ENCODE assay signal across 8 cellular contexts in the genomic region with DNA sequence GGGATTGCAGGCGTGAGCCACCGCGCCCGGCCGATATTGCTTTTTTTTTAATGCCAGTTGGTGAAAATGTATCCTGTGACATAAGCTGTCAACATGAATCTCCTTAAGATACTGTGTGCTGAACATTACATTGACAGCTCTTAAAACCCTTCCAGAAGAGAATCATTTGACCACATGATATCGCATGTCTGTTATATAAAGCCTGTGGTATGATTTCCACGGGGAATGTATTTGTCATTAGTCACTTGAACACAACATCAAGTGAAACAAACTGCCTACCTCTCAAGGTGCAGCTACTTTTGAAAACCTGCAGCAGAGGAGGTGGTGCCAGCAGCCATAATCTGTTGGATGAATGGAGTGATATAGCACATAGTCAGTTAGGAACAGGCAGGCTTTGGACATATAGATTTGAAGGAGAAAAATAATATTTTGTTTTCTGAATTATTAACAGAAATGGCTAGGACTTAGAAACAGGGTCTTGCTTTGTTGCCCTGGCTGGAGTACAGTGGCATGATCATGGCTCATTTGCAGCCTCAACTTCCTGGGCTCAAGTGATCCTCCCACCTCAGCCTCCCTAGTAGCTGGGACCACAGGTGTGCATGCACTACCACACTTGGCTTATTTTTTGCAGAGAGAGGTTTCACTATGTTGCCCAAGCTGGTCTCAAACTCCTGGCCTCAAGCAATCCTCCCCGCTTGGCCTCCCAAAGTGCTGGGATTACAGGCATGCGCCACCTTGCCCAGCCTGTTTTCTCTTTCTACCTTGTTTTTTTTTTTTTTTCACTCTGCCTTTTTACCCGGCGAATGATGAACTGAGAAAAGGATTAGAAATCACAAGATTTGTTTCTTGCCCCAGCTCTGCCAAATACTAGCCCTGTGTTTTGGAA.
A peak's percentile ranks its signal among the peaks of the same experiment; 100 is the strongest.
DNase-seq lines count a peak whose midpoint lies in the region; ATAC-seq and TF ChIP-seq lines count a peak whose summit lies in the region.

No MANE protein-coding gene starts in this region.

- H3K27me3 ChIP-seq in PC-3 (ENCODE audit: low read length) (no peaks in the 10 kb centered on the region), esophagus muscularis mucosa (no peaks in the 10 kb centered on the region), skeletal muscle satellite cell (ENCODE audit: control insufficient read depth, insufficient read depth, low read length) (no peaks in the 10 kb centered on the region)

- CTCF ChIA-PET in PC-3 (lab: Charles Lee), result no interaction called here

- H3K9me3 Mint-ChIP-seq in activated CD4-positive, alpha-beta T cell treated with anti-CD3 and anti-CD28 coated beads, Interleukin-2, amount 10 ng/mL, durations not matched to agents 24 days and 14 days, result no peaks in the 10 kb centered on the region

- peak overlapping the region; percentile 91 for H3K27ac ChIP-seq in PC-3 (ENCODE audit: low read length)
- peak overlapping the region; percentile 75 to 82 (median 78) for H3K27ac ChIP-seq in esophagus muscularis mucosa (replicated peaks in 1 of 4)

- H3K4me3 ChIP-seq in PC-3 (ENCODE audit: low read length) (peak overlapping the region; percentile 60), esophagus muscularis mucosa (peak overlapping the region; percentile 36 to 56 (median 49)), skeletal muscle satellite cell (ENCODE audit: low read length) (peak overlapping the region; percentile 50)

- peaks cover 15% of the 10 kb centered on the region for H3K36me3 Mint-ChIP-seq in activated CD4-positive, alpha-beta T cell treated with anti-CD3 and anti-CD28 coated beads, Interleukin-2, amount 10 ng/mL, durations not matched to agents 24 days and 14 days (ENCODE audit: low read depth)

- H2AFZ ChIP-seq in PC-3 (ENCODE audit: low read length), result peak overlapping the region; percentile 78

- TF ChIP-seq CTCF in PC-3 (conservative IDR thresholded peaks at IDR 0.05; ENCODE audit: low read depth, low read length), result no peak
- no peak for TF ChIP-seq CTCF in esophagus muscularis mucosa (IDR thresholded peaks at IDR 0.05)

- peaks cover 9% of the 10 kb centered on the region; the same call in 1 of the 2 replicates for H3K79me2 ChIP-seq in PC-3 (ENCODE audit: low read length)

- peak overlapping the region; percentile 62 for H3K4me3 Mint-ChIP-seq in activated CD4-positive, alpha-beta T cell treated with anti-CD3 and anti-CD28 coated beads, Interleukin-2, amount 10 ng/mL, durations not matched to agents 24 days and 14 days

- TF ChIP-seq EP300 in esophagus muscularis mucosa (IDR thresholded peaks at IDR 0.05), result no peak

- peak overlapping the region; percentile 80 for H3K4me2 ChIP-seq in PC-3 (ENCODE audit: low read length)
- peak overlapping the region; percentile 81 for H3K4me2 ChIP-seq in skeletal muscle satellite cell (ENCODE audit: low read length)

- peak; percentile 41 for ATAC-seq in PC-3

- no TSS peak for BruUV-seq in PC-3 (replicated peaks; lab: Mats Ljungman, UMichigan)

- no peak for DNase-seq in activated CD4-positive, alpha-beta T cell treated with anti-CD3 and anti-CD28 coated beads, Interleukin-2, amount 10 ng/mL, durations not matched to agents 24 days and 14 days
- DNase-seq in activated CD4-positive, alpha-beta T cell treated with anti-CD3 and anti-CD28 coated beads, Interleukin-2, amount 50 U/mL, for 1 hour, result no peak
- DNase-seq in PC-3, result peak; percentile 55
- no peak for DNase-seq in esophagus muscularis mucosa (ENCODE audit: extremely low spot score)
- DNase-seq in activated gamma-delta T cell (lab: John Stamatoyannopoulos, UW), result no peak
- DNase-seq in NCI-H187 treated with DMSO at 0.1 percent for 48 hours (lab: John Stamatoyannopoulos, UW), result no peak
- no peak for DNase-seq in NOMO-1 treated with dmso at 0.1 percent for 144 hours (lab: John Stamatoyannopoulos, UW; ENCODE audit: unreplicated experiment)

- no peaks in the 10 kb centered on the region for H4K20me1 ChIP-seq in PC-3 (ENCODE audit: low read length)

- H3K9me2 ChIP-seq in PC-3 (replicated peaks; ENCODE audit: low read length), result no peaks in the 10 kb centered on the region

- H3K4me1 ChIP-seq in PC-3 (ENCODE audit: insufficient read depth, low read length) (peaks cover 27% of the 10 kb centered on the region), esophagus muscularis mucosa (peaks cover 0 to 43% (median 23%) of the 10 kb centered on the region in 4 donors), skeletal muscle satellite cell (ENCODE audit: control insufficient read depth, insufficient read depth, low read length) (peaks cover 24% of the 10 kb centered on the region)

- intact Hi-C loops in activated CD4-positive, alpha-beta T cell treated with anti-CD3 and anti-CD28 coated beads, Interleukin-2, amount 10 ng/mL, durations not matched to agents 24 days and 14 days (cut with micrococcal nuclease), result loop anchor here (2.0 kb wide), 1 partner anchor 67 kb away; the partner anchor contains the start of gene BCL2L13
- intact Hi-C loops in PC-3 (cut with micrococcal nuclease) (loop anchor here (2.0 kb wide), 1 partner anchor 67 kb away; the partner anchor contains the start of gene BCL2L13), esophagus muscularis mucosa (cut with DNase I) (loop anchor here (5.0 kb wide), 1 partner anchor 69 kb away; the partner anchor contains the start of gene BCL2L13)

- H3K4me1 Mint-ChIP-seq in activated CD4-positive, alpha-beta T cell treated with anti-CD3 and anti-CD28 coated beads, Interleukin-2, amount 10 ng/mL, durations not matched to agents 24 days and 14 days, result peaks cover 18% of the 10 kb centered on the region

- peak overlapping the region; percentile 77 for H3K27ac Mint-ChIP-seq in activated CD4-positive, alpha-beta T cell treated with anti-CD3 and anti-CD28 coated beads, Interleukin-2, amount 10 ng/mL, durations not matched to agents 24 days and 14 days

- POLR2A ChIA-PET in PC-3 (lab: Charles Lee; ENCODE audit: unreplicated experiment), result interaction anchor here (0.7 kb wide), 1 partner anchor 178 kb away, joined by 3 read pairs; no protein-coding TSS in a partner anchor

- no peaks in the 10 kb centered on the region for H3F3A ChIP-seq in PC-3 (ENCODE audit: low read length, unreplicated experiment)

- H3K27me3 Mint-ChIP-seq in activated CD4-positive, alpha-beta T cell treated with anti-CD3 and anti-CD28 coated beads, Interleukin-2, amount 10 ng/mL, durations not matched to agents 24 days and 14 days, result no peaks in the 10 kb centered on the region

- H3K9ac ChIP-seq in PC-3 (ENCODE audit: low read length) (peak overlapping the region; percentile 73), skeletal muscle satellite cell (ENCODE audit: low read depth, low read length) (peak overlapping the region; percentile 70)

- TF ChIP-seq POLR2A in esophagus muscularis mucosa (IDR thresholded peaks at IDR 0.05; ENCODE audit: low read depth), result no peak

- H3K9me3 ChIP-seq in PC-3 (ENCODE audit: low read length), result no peaks in the 10 kb centered on the region
- H3K9me3 ChIP-seq in esophagus muscularis mucosa, result no peaks in the 10 kb centered on the region
- H3K9me3 ChIP-seq in skeletal muscle satellite cell (replicated peaks; ENCODE audit: low read length), result no peaks in the 10 kb centered on the region

- H3K36me3 ChIP-seq in PC-3 (ENCODE audit: low read depth, low read length) (no peaks in the 10 kb centered on the region), esophagus muscularis mucosa (peaks cover 0 to 38% (median 13%) of the 10 kb centered on the region in 4 donors), skeletal muscle satellite cell (ENCODE audit: insufficient read depth, low read length) (no peaks in the 10 kb centered on the region)

- WGBS in esophagus muscularis mucosa, result 80% methylated on average over 11 of the region's 11 CpGs
